In genomic region chr6:133953634-133954415, GRCh38 we compare ENCODE assay signal across 8 cellular contexts. TPM values are rescaled to one million over a fixed set of nuclear protein-coding genes. Genes with fewer than 3 reads are reported as not detected.
DNase-seq lines count a peak whose midpoint lies in the region; ATAC-seq and TF ChIP-seq lines count a peak whose summit lies in the region.

No MANE protein-coding gene starts in this region.

- TSS peak; percentile 31 for BruUV-seq in MCF 10A (replicated peaks; lab: Mats Ljungman, UMichigan)

- H3K36me3 ChIP-seq in BJ (ENCODE audit: control insufficient read depth, insufficient read depth, low read length) (no peaks in the 10 kb centered on the region), mucosa of descending colon (ENCODE audit: low read depth) (no peaks in the 10 kb centered on the region)

- no peak for TF ChIP-seq CTCF in BJ (IDR thresholded peaks at IDR 0.05; ENCODE audit: insufficient read depth, low read depth, low read length)
- TF ChIP-seq CTCF in MCF 10A (IDR thresholded peaks at IDR 0.05; ENCODE audit: unreplicated experiment): no peak
- TF ChIP-seq CTCF in mucosa of descending colon (IDR thresholded peaks at IDR 0.05): no peak

- H3K4me1 ChIP-seq in mucosa of descending colon (ENCODE audit: low read depth): peaks cover 16% of the 10 kb centered on the region

- H3K36me3 Mint-ChIP-seq in IgD-negative memory B cell: no peaks in the 10 kb centered on the region
- H3K36me3 Mint-ChIP-seq in MCF 10A (ENCODE audit: insufficient read depth, unreplicated experiment): peaks cover 6% of the 10 kb centered on the region

- H3K4me1 Mint-ChIP-seq in IgD-negative memory B cell (peaks cover 35 to 53% (median 46%) of the 10 kb centered on the region in 3 donors), MCF 10A (ENCODE audit: insufficient read depth, unreplicated experiment) (peaks cover 36% of the 10 kb centered on the region)

- peak overlapping the region; percentile 92 to 99 (median 98) for H3K4me3 Mint-ChIP-seq in IgD-negative memory B cell
- H3K4me3 Mint-ChIP-seq in MCF 10A (ENCODE audit: unreplicated experiment): peak overlapping the region; percentile 94

- H3K9me3 ChIP-seq in mucosa of descending colon: no peaks in the 10 kb centered on the region

- POLR2A ChIA-PET in BJ (lab: Charles Lee): interaction anchor here (0.6 kb wide), 1 partner anchor 8 kb away, joined by 3 read pairs; no protein-coding TSS in a partner anchor
- POLR2A ChIA-PET in MCF 10A (lab: Yijun Ruan, JAX): interaction anchor here (0.6 to 3.7 kb wide), 21 partner anchors 9 to 1141 kb away, joined by 3 to 54 read pairs (median 4); partner anchors contain the start of genes RPS12 and SLC2A12

- ATAC-seq in mucosa of descending colon: peak; percentile 2

- no peaks in the 10 kb centered on the region for H3K9me3 Mint-ChIP-seq in IgD-negative memory B cell
- no peaks in the 10 kb centered on the region for H3K9me3 Mint-ChIP-seq in MCF 10A (ENCODE audit: unreplicated experiment)

- H3K27ac Mint-ChIP-seq in IgD-negative memory B cell (peak overlapping the region in 2 of 3 donors; percentile 82 to 92), MCF 10A (ENCODE audit: low read depth, unreplicated experiment) (peak overlapping the region; percentile 88)

- no peaks in the 10 kb centered on the region for H3K27me3 ChIP-seq in BJ (ENCODE audit: control insufficient read depth, insufficient read depth, low read length)

- intact Hi-C loops in MCF 10A (cut with micrococcal nuclease): loop anchor here (2.0 kb wide), 1 partner anchor 25 kb away; no protein-coding TSS in a partner anchor
- intact Hi-C loops in mucosa of descending colon (cut with DNase I, micrococcal nuclease): no loop called here

- CTCF ChIA-PET in BJ (lab: Yijun Ruan, JAX): interaction anchor here (0.6 to 3.5 kb wide), 6 partner anchors 8 to 143 kb away, joined by 3 to 15 read pairs (median 6); no protein-coding TSS in a partner anchor
- CTCF ChIA-PET in MCF 10A (lab: Yijun Ruan, JAX): interaction anchor here (0.8 to 3.3 kb wide), 12 partner anchors 8 to 1442 kb away, joined by 3 to 19 read pairs (median 4); no protein-coding TSS in a partner anchor

- H3K27me3 Mint-ChIP-seq in IgD-negative memory B cell (no peaks in the 10 kb centered on the region), MCF 10A (ENCODE audit: insufficient read depth, unreplicated experiment) (no peaks in the 10 kb centered on the region)

- H3K4me3 ChIP-seq in BJ (ENCODE audit: low read depth, low read length) (peak overlapping the region; percentile 92), mucosa of descending colon (peak overlapping the region; percentile 90)

- DNase-seq in BJ (ENCODE audit: low read depth) (no peak), MCF 10A (ENCODE audit: unreplicated experiment) (peak; percentile 5), mucosa of descending colon (peak in 1 of 3 donors; percentile 45), NCI-H128 (lab: John Stamatoyannopoulos, UW; ENCODE audit: unreplicated experiment) (no peak), DMS79 treated with DMSO at 0.1 percent for 48 hours (lab: John Stamatoyannopoulos, UW) (no peak), germinal center (ENCODE audit: low spot score) (no peak), GDM1 (lab: John Stamatoyannopoulos, UW) (no peak)

RNA-seq across cellular contexts. Expression of gene TBPL1, which starts 0.8 kb away (rescaled TPM):
- polyA plus RNA-seq in BJ (2011; rRNA removed) (36.2 and 37.0 TPM in 2 replicates), IgD-negative memory B cell (56.3 TPM)
- 4.3 and 4.7 TPM in 2 replicates for polyA minus RNA-seq in BJ (2011; rRNA and poly(A)+ RNA removed)
- total RNA-seq in MCF 10A (2022) (40.9 and 51.8 TPM in 2 replicates), mucosa of descending colon (10 to 100 TPM; 16.6 to 25.4 (median 23.3) TPM)
